1 cellular context compared by ENCODE assay signal in the genomic region with DNA sequence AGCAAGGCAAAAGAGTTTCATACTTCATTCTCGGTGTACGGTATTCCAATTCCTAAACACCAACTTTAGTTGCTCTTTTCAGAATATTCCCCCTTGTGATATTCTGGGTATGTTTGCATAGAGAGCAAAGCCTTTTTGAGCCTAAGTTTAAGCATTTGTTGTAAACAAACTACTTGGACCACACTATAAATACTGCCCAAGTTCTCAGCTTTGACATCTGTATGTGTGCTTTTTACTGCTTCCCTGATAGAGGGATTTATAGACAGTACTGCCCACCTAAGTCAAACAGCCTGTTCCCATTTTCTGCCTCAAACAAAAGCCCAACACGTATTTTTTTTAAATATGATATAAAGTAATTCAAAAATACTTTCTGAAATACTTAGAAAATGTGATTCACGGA.
TF ChIP-seq lines count a peak whose summit lies in the region.

No MANE protein-coding gene starts in this region.

TF ChIP-seq in IMR-90, 13 proteins besides CTCF, POLR2A, EP300 and RAD21:
- TF ChIP-seq SMC3 (IDR thresholded peaks at IDR 0.05; ENCODE audit: low read depth, low read length) (no peak), MAFK (IDR thresholded peaks at IDR 0.05; ENCODE audit: low read depth, low read length) (no peak), MXI1 (IDR thresholded peaks at IDR 0.05; ENCODE audit: borderline replicate concordance, low read depth, low read length) (no peak), CHD1 (IDR thresholded peaks at IDR 0.05; ENCODE audit: low read depth, low read length) (no peak), RFX5 (IDR thresholded peaks at IDR 0.05; ENCODE audit: low read depth, low read length) (no peak), CEBPB (IDR thresholded peaks at IDR 0.05; ENCODE audit: low read depth, low read length) (no peak), NFE2L2 (IDR thresholded peaks at IDR 0.05; ENCODE audit: low read depth, low read length) (no peak), MAZ (IDR thresholded peaks at IDR 0.05; ENCODE audit: borderline replicate concordance, low read depth, low read length) (no peak), RCOR1 (IDR thresholded peaks at IDR 0.05; ENCODE audit: insufficient replicate concordance, low read length) (no peak), FOS (IDR thresholded peaks at IDR 0.05; ENCODE audit: low read depth, low read length) (no peak), BHLHE40 (IDR thresholded peaks at IDR 0.05; ENCODE audit: low read depth, low read length) (no peak)
- TF ChIP-seq, protein P1, sequence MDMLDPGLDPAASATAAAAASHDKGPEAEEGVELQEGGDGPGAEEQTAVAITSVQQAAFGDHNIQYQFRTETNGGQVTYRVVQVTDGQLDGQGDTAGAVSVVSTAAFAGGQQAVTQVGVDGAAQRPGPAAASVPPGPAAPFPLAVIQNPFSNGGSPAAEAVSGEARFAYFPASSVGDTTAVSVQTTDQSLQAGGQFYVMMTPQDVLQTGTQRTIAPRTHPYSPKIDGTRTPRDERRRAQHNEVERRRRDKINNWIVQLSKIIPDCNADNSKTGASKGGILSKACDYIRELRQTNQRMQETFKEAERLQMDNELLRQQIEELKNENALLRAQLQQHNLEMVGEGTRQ (IDR thresholded peaks at IDR 0.05; ENCODE audit: low read depth, low read length): no peak
- TF ChIP-seq, protein P2, sequence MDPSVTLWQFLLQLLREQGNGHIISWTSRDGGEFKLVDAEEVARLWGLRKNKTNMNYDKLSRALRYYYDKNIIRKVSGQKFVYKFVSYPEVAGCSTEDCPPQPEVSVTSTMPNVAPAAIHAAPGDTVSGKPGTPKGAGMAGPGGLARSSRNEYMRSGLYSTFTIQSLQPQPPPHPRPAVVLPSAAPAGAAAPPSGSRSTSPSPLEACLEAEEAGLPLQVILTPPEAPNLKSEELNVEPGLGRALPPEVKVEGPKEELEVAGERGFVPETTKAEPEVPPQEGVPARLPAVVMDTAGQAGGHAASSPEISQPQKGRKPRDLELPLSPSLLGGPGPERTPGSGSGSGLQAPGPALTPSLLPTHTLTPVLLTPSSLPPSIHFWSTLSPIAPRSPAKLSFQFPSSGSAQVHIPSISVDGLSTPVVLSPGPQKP (IDR thresholded peaks at IDR 0.05; ENCODE audit: borderline replicate concordance, low read depth, low read length): no peak
